ENCODE assay signal across 21 cellular contexts in the genomic region with DNA sequence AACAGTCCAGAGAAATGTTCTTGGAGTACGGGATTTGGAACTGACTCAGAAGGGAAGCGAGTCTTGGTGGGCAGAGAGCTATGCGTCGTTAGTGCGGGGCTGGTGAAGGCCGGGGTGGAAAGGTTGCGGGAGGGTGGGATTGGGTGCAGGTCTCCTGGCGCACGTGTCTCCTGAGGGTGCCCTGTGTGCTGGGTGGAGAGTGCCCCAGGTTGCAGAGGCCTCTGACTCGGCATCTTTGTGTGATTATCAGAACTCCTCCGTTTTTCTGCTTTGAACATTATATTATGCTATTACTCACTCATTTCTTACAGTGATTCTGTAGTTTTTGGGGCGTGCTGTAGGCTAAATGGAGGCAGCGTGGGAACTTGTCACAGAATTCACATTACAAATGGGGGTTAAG.
"Had no signal": no experiment of that assay in that cellular context is flagged by ENCODE, and none has a peak within 500 bp of the region (broad histone marks: within the 10 kb centered on the region; RNA-seq: fewer than 3 reads in every experiment).

No MANE protein-coding gene starts in this region.

- FAIRE-seq: RCC 7860 had no signal

- H3K27me3 ChIP-seq: MG63 had no signal

- H3K27ac ChIP-seq: HL-60 had no signal

- H3K9me3 ChIP-seq: MG63, SK-N-SH had no signal

- H3K4me3 ChIP-seq: MG63 had no signal

- DNase-seq: KBM-7, MG63, NCI-H1092, NCI-H1105 treated with DMSO at 0.1 percent for 48 hours, NCI-H1417 treated with DMSO at 0.1 percent for 48 hours, NCI-H146, NCI-H1694 treated with DMSO at 0.1 percent for 48 hours, NCI-H1930, NCI-H2081, NCI-H2171, NCI-H226, NCI-H446, NCI-H510A, NCI-H524 treated with DMSO at 0.1 percent for 48 hours, NCI-H69, NCI-H774, RPMI8226, SHP77, SK-N-SH had no signal
